12 cellular contexts compared by ENCODE assay signal in genomic region chr11:134999490-135000066, GRCh38.
"Had no signal": no experiment of that assay in that cellular context is flagged by ENCODE, and none has a peak within 500 bp of the region (broad histone marks: within the 10 kb centered on the region; RNA-seq: fewer than 3 reads in every experiment).

No MANE protein-coding gene starts in this region.

- ATAC-seq: lower lobe of right lung; stimulated activated naive B cell treated with anti-CD40 and anti-IgM and Interleukin-4, amounts not matched to agents 10 μg/mL and 1 μg/mL and 100 μg/mL, for 72 hours had no signal

- H3K9me3 ChIP-seq: lower lobe of right lung, neutrophil, tibial artery, uterus had no signal

- H3K4me3 ChIP-seq: lower lobe of right lung, tibial artery, uterus had no signal

- H3K27me3 ChIP-seq: neutrophil, uterus had no signal

- H3K4me1 ChIP-seq: lower lobe of right lung, tibial artery, uterus had no signal

- H3K27ac ChIP-seq: lower lobe of right lung, neutrophil, tibial artery, uterus had no signal

- H3K36me3 ChIP-seq: lower lobe of right lung, neutrophil, tibial artery, uterus had no signal

- DNase-seq: activated B cell treated with CpG ODN at 0.5 μM for 24 hours; activated CD4-positive, alpha-beta T cell treated with anti-CD3 and anti-CD28 coated beads, Interleukin-2, amount 10 ng/mL, durations not matched to agents 24 days and 14 days; activated CD8-positive, alpha-beta memory T cell treated with anti-CD3 and anti-CD28 coated beads for 24 hours; activated naive CD8-positive, alpha-beta T cell treated with anti-CD3 and anti-CD28 coated beads, Interleukin-2, amount 10 ng/mL, durations not matched to agents 7 days and 5 days; hippocampal formation; lower lobe of right lung; stimulated activated CD4-positive, alpha-beta T cell treated with anti-CD3 and anti-CD28 coated beads, Interleukin-4, amount 100 ng/mL, for 1 hour; stimulated activated naive B cell treated with anti-CD40 and anti-IgM and Interleukin-4, amounts not matched to agents 10 μg/mL and 1 μg/mL and 100 μg/mL, for 72 hours; T-helper 2 cell; tibial artery; uterus had no signal
